2 cellular contexts compared by ENCODE assay signal in genomic region chr10:73446926-73447325, GRCh38.
TF ChIP-seq lines count a peak whose summit lies in the region.

No MANE protein-coding gene starts in this region.

TF ChIP-seq in H1, 55 proteins besides CTCF, POLR2A, EP300 and RAD21:
- no peak for TF ChIP-seq POLR2AphosphoS5 (IDR thresholded peaks at IDR 0.05; ENCODE audit: low read depth, low read length)
- no peak for TF ChIP-seq MAX (IDR thresholded peaks at IDR 0.05)
- no peak for TF ChIP-seq GTF2F1 (IDR thresholded peaks at IDR 0.05; ENCODE audit: borderline replicate concordance, low read depth, low read length)
- TF ChIP-seq RBBP5 (IDR thresholded peaks at IDR 0.05; ENCODE audit: borderline replicate concordance, low read depth, low read length), result no peak
- TF ChIP-seq SIRT6 (IDR thresholded peaks at IDR 0.05; ENCODE audit: low read length), result no peak
- TF ChIP-seq GABPA (IDR thresholded peaks at IDR 0.05; ENCODE audit: borderline replicate concordance, insufficient read depth, low read length), result no peak
- TF ChIP-seq SP2 (IDR thresholded peaks at IDR 0.05; ENCODE audit: low read length), result no peak
- no peak for TF ChIP-seq CREB1 (IDR thresholded peaks at IDR 0.05)
- no peak for TF ChIP-seq YY1 (IDR thresholded peaks at IDR 0.05; ENCODE audit: low read depth, low read length)
- TF ChIP-seq FOSL1 (IDR thresholded peaks at IDR 0.05; ENCODE audit: insufficient read depth, low read depth, low read length), result no peak
- no peak for TF ChIP-seq TBP (IDR thresholded peaks at IDR 0.05; ENCODE audit: low read depth, low read length)
- TF ChIP-seq ASH2L (IDR thresholded peaks at IDR 0.05; ENCODE audit: low read length), result no peak
- no peak for TF ChIP-seq SUZ12 (IDR thresholded peaks at IDR 0.05; ENCODE audit: low read length)
- no peak for TF ChIP-seq EZH2 (IDR thresholded peaks at IDR 0.05; ENCODE audit: low read depth, low read length, severe bottlenecking)
- TF ChIP-seq CEBPB (IDR thresholded peaks at IDR 0.05; ENCODE audit: low read depth, low read length), result no peak

TF ChIP-seq in WTC11, 78 proteins besides CTCF, POLR2A, EP300 and RAD21:
- TF ChIP-seq OVOL2 (CRISPR knock-in tag; IDR thresholded peaks at IDR 0.05; ENCODE audit: borderline replicate concordance) (no peak), FOXJ3 (CRISPR knock-in tag; IDR thresholded peaks at IDR 0.05; ENCODE audit: borderline replicate concordance) (no peak), AR (CRISPR knock-in tag; IDR thresholded peaks at IDR 0.05) (no peak), NFYB (CRISPR knock-in tag; conservative IDR thresholded peaks at IDR 0.05; ENCODE audit: low read depth) (no peak), MLX (CRISPR knock-in tag; IDR thresholded peaks at IDR 0.05) (no peak), NR2C2 (CRISPR knock-in tag; IDR thresholded peaks at IDR 0.05) (no peak), CREM (CRISPR knock-in tag; IDR thresholded peaks at IDR 0.05) (no peak), E2F4 (CRISPR knock-in tag; IDR thresholded peaks at IDR 0.05; ENCODE audit: borderline replicate concordance, low read depth) (no peak)
